ENCODE assay signal across 1 cellular context in the genomic region with DNA sequence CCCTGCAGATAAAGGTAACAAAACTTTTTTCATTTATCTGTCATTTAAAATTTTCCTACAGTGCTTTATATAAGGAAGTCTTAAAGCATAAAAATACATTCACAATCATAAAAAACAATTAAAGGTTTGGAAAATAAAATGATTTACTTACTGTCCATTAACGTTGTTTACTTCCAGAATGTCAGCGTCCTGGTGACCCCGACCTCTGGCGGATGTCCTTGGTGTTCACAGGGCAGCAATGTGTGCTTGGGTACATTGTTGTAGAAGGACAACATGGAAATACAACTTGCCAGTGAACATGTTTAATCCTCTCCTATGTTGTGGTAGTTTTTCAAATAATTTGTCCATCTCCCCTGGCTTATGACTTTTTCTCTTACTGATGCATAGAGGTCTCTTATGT.
TF ChIP-seq lines count a peak whose summit lies in the region.

No MANE protein-coding gene starts in this region.

TF ChIP-seq in GM23338, 12 proteins besides CTCF, POLR2A, EP300 and RAD21 (continued from another document):
- TF ChIP-seq, protein P1, sequence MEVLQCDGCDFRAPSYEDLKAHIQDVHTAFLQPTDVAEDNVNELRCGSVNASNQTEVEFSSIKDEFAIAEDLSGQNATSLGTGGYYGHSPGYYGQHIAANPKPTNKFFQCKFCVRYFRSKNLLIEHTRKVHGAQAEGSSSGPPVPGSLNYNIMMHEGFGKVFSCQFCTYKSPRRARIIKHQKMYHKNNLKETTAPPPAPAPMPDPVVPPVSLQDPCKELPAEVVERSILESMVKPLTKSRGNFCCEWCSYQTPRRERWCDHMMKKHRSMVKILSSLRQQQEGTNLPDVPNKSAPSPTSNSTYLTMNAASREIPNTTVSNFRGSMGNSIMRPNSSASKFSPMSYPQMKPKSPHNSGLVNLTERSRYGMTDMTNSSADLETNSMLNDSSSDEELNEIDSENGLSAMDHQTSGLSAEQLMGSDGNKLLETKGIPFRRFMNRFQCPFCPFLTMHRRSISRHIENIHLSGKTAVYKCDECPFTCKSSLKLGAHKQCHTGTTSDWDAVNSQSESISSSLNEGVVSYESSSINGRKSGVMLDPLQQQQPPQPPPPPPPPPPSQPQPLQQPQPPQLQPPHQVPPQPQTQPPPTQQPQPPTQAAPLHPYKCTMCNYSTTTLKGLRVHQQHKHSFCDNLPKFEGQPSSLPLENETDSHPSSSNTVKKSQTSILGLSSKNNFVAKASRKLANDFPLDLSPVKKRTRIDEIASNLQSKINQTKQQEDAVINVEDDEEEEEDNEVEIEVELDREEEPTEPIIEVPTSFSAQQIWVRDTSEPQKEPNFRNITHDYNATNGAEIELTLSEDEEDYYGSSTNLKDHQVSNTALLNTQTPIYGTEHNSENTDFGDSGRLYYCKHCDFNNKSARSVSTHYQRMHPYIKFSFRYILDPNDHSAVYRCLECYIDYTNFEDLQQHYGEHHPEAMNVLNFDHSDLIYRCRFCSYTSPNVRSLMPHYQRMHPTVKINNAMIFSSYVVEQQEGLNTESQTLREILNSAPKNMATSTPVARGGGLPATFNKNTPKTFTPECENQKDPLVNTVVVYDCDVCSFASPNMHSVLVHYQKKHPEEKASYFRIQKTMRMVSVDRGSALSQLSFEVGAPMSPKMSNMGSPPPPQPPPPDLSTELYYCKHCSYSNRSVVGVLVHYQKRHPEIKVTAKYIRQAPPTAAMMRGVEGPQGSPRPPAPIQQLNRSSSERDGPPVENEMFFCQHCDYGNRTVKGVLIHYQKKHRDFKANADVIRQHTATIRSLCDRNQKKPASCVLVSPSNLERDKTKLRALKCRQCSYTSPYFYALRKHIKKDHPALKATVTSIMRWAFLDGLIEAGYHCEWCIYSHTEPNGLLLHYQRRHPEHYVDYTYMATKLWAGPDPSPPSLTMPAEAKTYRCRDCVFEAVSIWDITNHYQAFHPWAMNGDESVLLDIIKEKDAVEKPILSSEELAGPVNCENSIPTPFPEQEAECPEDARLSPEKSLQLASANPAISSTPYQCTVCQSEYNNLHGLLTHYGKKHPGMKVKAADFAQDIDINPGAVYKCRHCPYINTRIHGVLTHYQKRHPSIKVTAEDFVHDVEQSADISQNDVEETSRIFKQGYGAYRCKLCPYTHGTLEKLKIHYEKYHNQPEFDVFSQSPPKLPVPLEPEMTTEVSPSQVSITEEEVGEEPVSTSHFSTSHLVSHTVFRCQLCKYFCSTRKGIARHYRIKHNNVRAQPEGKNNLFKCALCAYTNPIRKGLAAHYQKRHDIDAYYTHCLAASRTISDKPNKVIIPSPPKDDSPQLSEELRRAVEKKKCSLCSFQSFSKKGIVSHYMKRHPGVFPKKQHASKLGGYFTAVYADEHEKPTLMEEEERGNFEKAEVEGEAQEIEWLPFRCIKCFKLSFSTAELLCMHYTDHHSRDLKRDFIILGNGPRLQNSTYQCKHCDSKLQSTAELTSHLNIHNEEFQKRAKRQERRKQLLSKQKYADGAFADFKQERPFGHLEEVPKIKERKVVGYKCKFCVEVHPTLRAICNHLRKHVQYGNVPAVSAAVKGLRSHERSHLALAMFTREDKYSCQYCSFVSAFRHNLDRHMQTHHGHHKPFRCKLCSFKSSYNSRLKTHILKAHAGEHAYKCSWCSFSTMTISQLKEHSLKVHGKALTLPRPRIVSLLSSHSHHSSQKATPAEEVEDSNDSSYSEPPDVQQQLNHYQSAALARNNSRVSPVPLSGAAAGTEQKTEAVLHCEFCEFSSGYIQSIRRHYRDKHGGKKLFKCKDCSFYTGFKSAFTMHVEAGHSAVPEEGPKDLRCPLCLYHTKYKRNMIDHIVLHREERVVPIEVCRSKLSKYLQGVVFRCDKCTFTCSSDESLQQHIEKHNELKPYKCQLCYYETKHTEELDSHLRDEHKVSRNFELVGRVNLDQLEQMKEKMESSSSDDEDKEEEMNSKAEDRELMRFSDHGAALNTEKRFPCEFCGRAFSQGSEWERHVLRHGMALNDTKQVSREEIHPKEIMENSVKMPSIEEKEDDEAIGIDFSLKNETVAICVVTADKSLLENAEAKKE (CRISPR knock-in tag; IDR thresholded peaks at IDR 0.05) = no peak
- TF ChIP-seq CREB1 (CRISPR knock-in tag; IDR thresholded peaks at IDR 0.05; ENCODE audit: low read depth) (no peak), ZNF331 (CRISPR knock-in tag; IDR thresholded peaks at IDR 0.05; ENCODE audit: low read depth) (no peak), NANOG (IDR thresholded peaks at IDR 0.05; ENCODE audit: borderline replicate concordance) (no peak)
